ENCODE assay signal across 18 cellular contexts in the genomic region with DNA sequence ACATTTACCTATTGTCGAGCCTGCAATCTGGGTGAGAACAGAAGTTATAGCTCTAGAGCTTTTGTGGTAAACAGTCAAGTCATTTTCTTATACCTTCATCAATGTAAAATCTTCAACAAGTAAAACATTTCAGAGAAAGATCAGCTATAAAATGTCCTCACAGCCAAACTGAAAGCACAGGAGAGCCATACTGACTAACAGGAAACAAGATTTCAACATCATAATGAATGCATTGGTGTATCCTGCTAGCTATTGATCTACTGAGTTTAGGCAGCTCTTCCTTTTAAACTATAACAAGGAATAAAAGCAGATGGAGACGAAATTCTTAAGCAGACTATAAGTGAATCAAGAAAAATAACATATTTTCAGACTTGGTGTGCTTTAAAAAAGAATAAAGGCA.
DNase-seq lines count a peak whose midpoint lies in the region; ATAC-seq, FAIRE-seq and TF ChIP-seq lines count a peak whose summit lies in the region.
"Had no signal": no experiment of that assay in that cellular context is flagged by ENCODE, and none has a peak within 500 bp of the region (broad histone marks: within the 10 kb centered on the region; RNA-seq: fewer than 3 reads in every experiment).

No MANE protein-coding gene starts in this region.

- H3K36me3 Mint-ChIP-seq in activated CD8-positive, alpha-beta T cell treated with anti-CD3 and anti-CD28 coated beads for 36 hours (ENCODE audit: low read depth), result no peaks in the 10 kb centered on the region
- H3K36me3 Mint-ChIP-seq: CD14-positive monocyte had no signal

- H3K4me3 ChIP-seq in bronchial epithelial cell (ENCODE audit: low read depth, low read length), result no peak overlapping the region
- H3K4me3 ChIP-seq in foreskin fibroblast (ENCODE audit: low read depth in 1 of 2, low read length in 2 of 2), result no peak overlapping the region
- H3K4me3 ChIP-seq in skeletal muscle satellite cell (ENCODE audit: low read length), result no peak overlapping the region
- no peak overlapping the region for H3K4me3 ChIP-seq in SJCRH30

- no peak for ATAC-seq in GM19395 (IDR thresholded peaks at IDR 0.05; ENCODE audit: unreplicated experiment)
- no peak for ATAC-seq in activated CD8-positive, alpha-beta T cell treated with anti-CD3 and anti-CD28 coated beads for 36 hours
- ATAC-seq: SK-N-SH treated with all-trans-retinoic acid at 6 μM for 48 hours had no signal

- peak overlapping the region; percentile 9 for H3K4me2 ChIP-seq in skeletal muscle satellite cell (ENCODE audit: low read length)

- H3K9me3 ChIP-seq in skeletal muscle satellite cell (replicated peaks; ENCODE audit: low read length) (no peaks in the 10 kb centered on the region), SJCRH30 (replicated peaks) (no peaks in the 10 kb centered on the region)

- peak; percentile 7 for DNase-seq in LHCN-M2 (ENCODE audit: low read depth)
- DNase-seq in bronchial epithelial cell (ENCODE audit: low read depth), result peak; percentile 22
- peak; percentile 23 to 49 for DNase-seq in foreskin fibroblast
- no peak for DNase-seq in activated CD8-positive, alpha-beta T cell treated with anti-CD3 and anti-CD28 coated beads for 36 hours
- no peak for DNase-seq in SJCRH30
- DNase-seq: GDM1, GOT3, NCI-H1417, NCI-H187, NCI-H2107, NCI-H510A treated with DMSO at 0.1 percent for 48 hours, NCI-H774, SHP77 treated with DMSO at 0.1 percent for 48 hours had no signal

- H3K27ac ChIP-seq in SJCRH30, result no peak overlapping the region

- intact Hi-C loops in activated CD8-positive, alpha-beta T cell treated with anti-CD3 and anti-CD28 coated beads for 36 hours (cut with micrococcal nuclease), result no loop called here

- H3K36me3 ChIP-seq in bronchial epithelial cell (ENCODE audit: control insufficient read depth, insufficient read depth, low read length) (no peaks in the 10 kb centered on the region), skeletal muscle satellite cell (ENCODE audit: insufficient read depth, low read length) (no peaks in the 10 kb centered on the region), SJCRH30 (no peaks in the 10 kb centered on the region)

- H3K27me3 ChIP-seq in bronchial epithelial cell (ENCODE audit: control insufficient read depth, insufficient read depth, low read length) (no peaks in the 10 kb centered on the region), skeletal muscle satellite cell (ENCODE audit: control insufficient read depth, insufficient read depth, low read length) (no peaks in the 10 kb centered on the region), SJCRH30 (no peaks in the 10 kb centered on the region)

- no peak for FAIRE-seq in bronchial epithelial cell (lab: Jason Lieb, UNC)
- FAIRE-seq: GM19239 had no signal

- POLR2A ChIA-PET in activated CD8-positive, alpha-beta T cell treated with anti-CD3 and anti-CD28 coated beads for 36 hours (lab: Charles Lee), result no interaction called here

- TF ChIP-seq CTCF in bronchial epithelial cell (IDR thresholded peaks at IDR 0.05; ENCODE audit: insufficient read depth, low read length, severe bottlenecking) (no peak), foreskin fibroblast (IDR thresholded peaks at IDR 0.05; ENCODE audit: low read depth, low read length) (no peak)
- TF ChIP-seq CTCF in activated CD8-positive, alpha-beta T cell treated with anti-CD3 and anti-CD28 coated beads for 36 hours (IDR thresholded peaks at IDR 0.05), result no peak

- no peak overlapping the region for H3K4me3 Mint-ChIP-seq in activated CD8-positive, alpha-beta T cell treated with anti-CD3 and anti-CD28 coated beads for 36 hours
- H3K4me3 Mint-ChIP-seq: CD14-positive monocyte had no signal

- H3K9me3 Mint-ChIP-seq in activated CD8-positive, alpha-beta T cell treated with anti-CD3 and anti-CD28 coated beads for 36 hours, result peaks cover 10% of the 10 kb centered on the region

- H3K4me1 Mint-ChIP-seq in activated CD8-positive, alpha-beta T cell treated with anti-CD3 and anti-CD28 coated beads for 36 hours (ENCODE audit: low read depth), result no peaks in the 10 kb centered on the region
- H3K4me1 Mint-ChIP-seq: CD14-positive monocyte had no signal

- H3K9ac ChIP-seq in skeletal muscle satellite cell (ENCODE audit: low read depth, low read length), result no peak overlapping the region

- H3K27ac Mint-ChIP-seq in activated CD8-positive, alpha-beta T cell treated with anti-CD3 and anti-CD28 coated beads for 36 hours, result no peak overlapping the region
- H3K27ac Mint-ChIP-seq: CD14-positive monocyte had no signal

- CTCF ChIA-PET in activated CD8-positive, alpha-beta T cell treated with anti-CD3 and anti-CD28 coated beads for 36 hours (lab: Charles Lee), result no interaction called here

- H3K4me1 ChIP-seq in skeletal muscle satellite cell (ENCODE audit: control insufficient read depth, insufficient read depth, low read length) (peaks cover 23% of the 10 kb centered on the region), SJCRH30 (no peaks in the 10 kb centered on the region)

- no peaks in the 10 kb centered on the region for H3K27me3 Mint-ChIP-seq in activated CD8-positive, alpha-beta T cell treated with anti-CD3 and anti-CD28 coated beads for 36 hours

Comparison
In these comparisons a context has a peak if more than half of its experiments do, and no peak if none do; other contexts are left out.
1. DNase-seq: peak in LHCN-M2 (single experiment), bronchial epithelial cell (single experiment) and foreskin fibroblast (2 of 2); none in activated CD8-positive, alpha-beta T cell treated with anti-CD3 and anti-CD28 coated beads for 36 hours (single experiment) and SJCRH30 (0 of 2).